Comparison of ENCODE assay signal across 24 cellular contexts in genomic region chr2:223744580-223744979, GRCh38.
DNase-seq lines count a peak whose midpoint lies in the region; ATAC-seq and TF ChIP-seq lines count a peak whose summit lies in the region.
"Had no signal": no experiment of that assay in that cellular context is flagged by ENCODE, and none has a peak within 500 bp of the region (broad histone marks: within the 10 kb centered on the region; RNA-seq: fewer than 3 reads in every experiment).

No MANE protein-coding gene starts in this region.

- DNase-seq in left cardiac atrium (peak; percentile 22), right atrium auricular region (ENCODE audit: low spot score) (no peak), chondrocyte (ENCODE audit: low spot score) (no peak), mesenchymal stem cell (peak; percentile 56), mucosa of gallbladder (ENCODE audit: low spot score) (no peak), foreskin melanocyte (no peak), NCI-H2171 treated with DMSO at 0.1 percent for 48 hours (lab: John Stamatoyannopoulos, UW) (no peak)
- DNase-seq: activated CD4-positive, alpha-beta T cell treated with anti-CD3 and anti-CD28 coated beads for 48 hours; C1 segment of cervical spinal cord; HFFc6; mucosa of descending colon; NCI-H1436; SHP77; spleen; stimulated activated CD4-positive, alpha-beta T cell treated with anti-CD3 and anti-CD28 coated beads, Interleukin-4, amount 100 ng/mL, for 24 hours; stimulated activated naive CD8-positive, alpha-beta T cell treated with anti-CD3 and anti-CD28 coated beads, Interleukin-15, amount 100 ng/mL, for 72 hours; T-helper 1 cell had no signal

- no peaks in the 10 kb centered on the region for H3K36me3 ChIP-seq in right atrium auricular region
- H3K36me3 ChIP-seq in mesenchymal stem cell (ENCODE audit: control insufficient read depth in 1 of 2, insufficient read depth in 2 of 2, low read depth in 1 of 2, low read length in 2 of 2), result no peaks in the 10 kb centered on the region
- H3K36me3 ChIP-seq: spleen had no signal

- TF ChIP-seq CTCF in right atrium auricular region (IDR thresholded peaks at IDR 0.05) (no peak), chondrocyte (IDR thresholded peaks at IDR 0.05) (no peak)

- H4K8ac ChIP-seq in mesenchymal stem cell (ENCODE audit: low read length), result no peak overlapping the region

- no peak overlapping the region for H2AFZ ChIP-seq in mesenchymal stem cell (ENCODE audit: low read depth, low read length)

- H2BK5ac ChIP-seq in mesenchymal stem cell (ENCODE audit: low read depth, low read length, poor library complexity, severe bottlenecking), result no peak overlapping the region

- H3K27ac Mint-ChIP-seq in chondrocyte (ENCODE audit: unreplicated experiment), result peak overlapping the region; percentile 73
- H3K27ac Mint-ChIP-seq: activated naive CD8-positive, alpha-beta T cell; HFFc6; stimulated activated naive CD8-positive, alpha-beta T cell treated with anti-CD3 and anti-CD28 coated beads, Interleukin-15, amount 100 ng/mL, for 72 hours; type B pancreatic cell had no signal

- no peak overlapping the region for H3K23ac ChIP-seq in mesenchymal stem cell (ENCODE audit: low read length in 2 of 2)

- intact Hi-C loops in left cardiac atrium (cut with DNase I), result no loop called here

- H3K14ac ChIP-seq in mesenchymal stem cell (ENCODE audit: low read length in 2 of 2), result peak overlapping the region in 1 of 2 experiments; percentile 32

- no peaks in the 10 kb centered on the region for H3K27me3 Mint-ChIP-seq in chondrocyte (ENCODE audit: low read depth)
- H3K27me3 Mint-ChIP-seq: type B pancreatic cell had no signal

- H3K4ac ChIP-seq in mesenchymal stem cell (ENCODE audit: low read depth in 1 of 2, low read length in 2 of 2), result no peak overlapping the region

- no peak overlapping the region for H2BK15ac ChIP-seq in mesenchymal stem cell (ENCODE audit: low read depth, poor library complexity, severe bottlenecking)

- H3K36me3 Mint-ChIP-seq in chondrocyte (ENCODE audit: low read depth), result no peaks in the 10 kb centered on the region
- H3K36me3 Mint-ChIP-seq: activated naive CD8-positive, alpha-beta T cell; type B pancreatic cell had no signal

- no peak overlapping the region for H3K9ac ChIP-seq in mesenchymal stem cell (ENCODE audit: low read length)

- H3K4me1 ChIP-seq in right atrium auricular region, result peaks cover 0 to 13% of the 10 kb centered on the region in 2 donors
- peaks cover 5% of the 10 kb centered on the region for H3K4me1 ChIP-seq in mesenchymal stem cell (ENCODE audit: control insufficient read depth, insufficient read depth, low read depth, low read length)
- H3K4me1 ChIP-seq: spleen had no signal

- WGBS in mesenchymal stem cell, result 64% methylated on average over 3 of the region's 3 CpGs

- no peak overlapping the region for H2BK120ac ChIP-seq in mesenchymal stem cell (ENCODE audit: low read depth, low read length)

- peak overlapping the region; percentile 16 for H3K4me3 Mint-ChIP-seq in chondrocyte (ENCODE audit: unreplicated experiment)
- H3K4me3 Mint-ChIP-seq: activated naive CD8-positive, alpha-beta T cell; HFFc6; neural crest cell; stimulated activated naive CD8-positive, alpha-beta T cell treated with anti-CD3 and anti-CD28 coated beads, Interleukin-15, amount 100 ng/mL, for 72 hours; type B pancreatic cell had no signal

- no peaks in the 10 kb centered on the region for H3K79me1 ChIP-seq in mesenchymal stem cell (replicated peaks; ENCODE audit: low read length, poor library complexity, severe bottlenecking)

- H3K27me3 ChIP-seq in right atrium auricular region, result no peaks in the 10 kb centered on the region
- no peaks in the 10 kb centered on the region for H3K27me3 ChIP-seq in mesenchymal stem cell (ENCODE audit: control insufficient read depth in 1 of 2, insufficient read depth in 1 of 2, low read length in 2 of 2)
- H3K27me3 ChIP-seq: foreskin keratinocyte, spleen had no signal

- no peak overlapping the region for H4K91ac ChIP-seq in mesenchymal stem cell (ENCODE audit: low read length)

- H2BK12ac ChIP-seq in mesenchymal stem cell (ENCODE audit: low read length in 2 of 2), result no peak overlapping the region

- no peak overlapping the region for H2AK5ac ChIP-seq in mesenchymal stem cell (ENCODE audit: low read length, severe bottlenecking)

- ATAC-seq in left cardiac atrium, result peak; percentile 57 to 83
- no peak for ATAC-seq in GM18867 (IDR thresholded peaks at IDR 0.05; ENCODE audit: unreplicated experiment)
- ATAC-seq: foreskin keratinocyte; HepG2; mucosa of descending colon; stimulated activated naive CD8-positive, alpha-beta T cell treated with anti-CD3 and anti-CD28 coated beads, Interleukin-15, amount 100 ng/mL, for 72 hours had no signal

- no peak overlapping the region for H3K4me2 ChIP-seq in mesenchymal stem cell (ENCODE audit: low read length, poor library complexity, severe bottlenecking)
- H3K4me2 ChIP-seq: A549 had no signal

- peaks cover 54% of the 10 kb centered on the region for H3K4me1 Mint-ChIP-seq in chondrocyte (ENCODE audit: low read depth)
- H3K4me1 Mint-ChIP-seq: neural crest cell; stimulated activated naive CD8-positive, alpha-beta T cell treated with anti-CD3 and anti-CD28 coated beads, Interleukin-15, amount 100 ng/mL, for 72 hours had no signal

- no peak overlapping the region for H3K27ac ChIP-seq in right atrium auricular region
- H3K27ac ChIP-seq in mesenchymal stem cell (ENCODE audit: low read length, poor library complexity, severe bottlenecking), result peak overlapping the region; percentile 23
- H3K27ac ChIP-seq: foreskin keratinocyte, spleen had no signal

- H3K9me3 Mint-ChIP-seq in chondrocyte (ENCODE audit: low read depth), result no peaks in the 10 kb centered on the region
- H3K9me3 Mint-ChIP-seq: HFFc6; neural crest cell; stimulated activated naive CD8-positive, alpha-beta T cell treated with anti-CD3 and anti-CD28 coated beads, Interleukin-15, amount 100 ng/mL, for 72 hours; type B pancreatic cell had no signal

- H3K4me3 ChIP-seq in right atrium auricular region (no peak overlapping the region), mesenchymal stem cell (ENCODE audit: insufficient read depth in 1 of 2, low read depth in 1 of 2, low read length in 2 of 2) (no peak overlapping the region)
- H3K4me3 ChIP-seq: A549, mucosa of descending colon, spleen had no signal

- H3K18ac ChIP-seq in mesenchymal stem cell (ENCODE audit: low read depth in 1 of 2, low read length in 2 of 2), result peak overlapping the region in 1 of 2 experiments; percentile 42

- H3K9me3 ChIP-seq in right atrium auricular region (peaks cover 0 to 5% of the 10 kb centered on the region in 2 donors), mesenchymal stem cell (ENCODE audit: control insufficient read depth, low read length) (no peaks in the 10 kb centered on the region)
- H3K9me3 ChIP-seq: A549, mucosa of descending colon, spleen had no signal

Comparison
In these comparisons a context has a peak if more than half of its experiments do, and no peak if none do; other contexts are left out.
1. DNase-seq: peak in left cardiac atrium (single experiment) and mesenchymal stem cell (single experiment); none in right atrium auricular region (single experiment), chondrocyte (single experiment), mucosa of gallbladder (single experiment), foreskin melanocyte (single experiment) and NCI-H2171 treated with DMSO at 0.1 percent for 48 hours (single experiment).